2 cellular contexts compared by ENCODE assay signal in the genomic region with DNA sequence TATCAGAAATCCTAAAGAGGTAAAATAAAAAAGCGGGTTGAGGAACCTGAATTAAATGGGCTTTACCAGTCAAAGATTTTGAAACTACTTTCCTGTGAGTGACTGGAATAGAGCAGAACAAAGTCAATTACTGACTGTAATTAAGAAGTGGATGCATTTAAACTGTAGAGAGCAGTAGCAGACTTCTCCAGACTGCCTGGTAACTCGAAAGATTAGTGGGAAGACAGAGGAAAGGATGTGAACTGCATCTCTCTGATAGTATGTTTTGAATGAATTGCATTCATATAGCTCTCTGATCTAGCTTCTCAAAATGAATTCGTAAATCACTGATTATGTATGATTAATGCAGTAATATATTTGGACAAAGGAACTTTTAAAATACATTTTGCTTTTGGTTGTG.
TF ChIP-seq lines count a peak whose summit lies in the region.

No MANE protein-coding gene starts in this region.

TF ChIP-seq in liver, 16 proteins besides CTCF, POLR2A, EP300 and RAD21 (continued from another document):
- TF ChIP-seq, protein P1, sequence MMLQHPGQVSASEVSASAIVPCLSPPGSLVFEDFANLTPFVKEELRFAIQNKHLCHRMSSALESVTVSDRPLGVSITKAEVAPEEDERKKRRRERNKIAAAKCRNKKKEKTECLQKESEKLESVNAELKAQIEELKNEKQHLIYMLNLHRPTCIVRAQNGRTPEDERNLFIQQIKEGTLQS (IDR thresholded peaks at IDR 0.05): no peak
- no peak for TF ChIP-seq HNF4A (conservative IDR thresholded peaks at IDR 0.05)
- TF ChIP-seq SP1 (IDR thresholded peaks at IDR 0.05): no peak
- TF ChIP-seq, protein P2, sequence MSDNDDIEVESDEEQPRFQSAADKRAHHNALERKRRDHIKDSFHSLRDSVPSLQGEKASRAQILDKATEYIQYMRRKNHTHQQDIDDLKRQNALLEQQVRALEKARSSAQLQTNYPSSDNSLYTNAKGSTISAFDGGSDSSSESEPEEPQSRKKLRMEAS (IDR thresholded peaks at IDR 0.05): no peak
- TF ChIP-seq TAF1 (conservative IDR thresholded peaks at IDR 0.05): no peak
- TF ChIP-seq, protein P3, sequence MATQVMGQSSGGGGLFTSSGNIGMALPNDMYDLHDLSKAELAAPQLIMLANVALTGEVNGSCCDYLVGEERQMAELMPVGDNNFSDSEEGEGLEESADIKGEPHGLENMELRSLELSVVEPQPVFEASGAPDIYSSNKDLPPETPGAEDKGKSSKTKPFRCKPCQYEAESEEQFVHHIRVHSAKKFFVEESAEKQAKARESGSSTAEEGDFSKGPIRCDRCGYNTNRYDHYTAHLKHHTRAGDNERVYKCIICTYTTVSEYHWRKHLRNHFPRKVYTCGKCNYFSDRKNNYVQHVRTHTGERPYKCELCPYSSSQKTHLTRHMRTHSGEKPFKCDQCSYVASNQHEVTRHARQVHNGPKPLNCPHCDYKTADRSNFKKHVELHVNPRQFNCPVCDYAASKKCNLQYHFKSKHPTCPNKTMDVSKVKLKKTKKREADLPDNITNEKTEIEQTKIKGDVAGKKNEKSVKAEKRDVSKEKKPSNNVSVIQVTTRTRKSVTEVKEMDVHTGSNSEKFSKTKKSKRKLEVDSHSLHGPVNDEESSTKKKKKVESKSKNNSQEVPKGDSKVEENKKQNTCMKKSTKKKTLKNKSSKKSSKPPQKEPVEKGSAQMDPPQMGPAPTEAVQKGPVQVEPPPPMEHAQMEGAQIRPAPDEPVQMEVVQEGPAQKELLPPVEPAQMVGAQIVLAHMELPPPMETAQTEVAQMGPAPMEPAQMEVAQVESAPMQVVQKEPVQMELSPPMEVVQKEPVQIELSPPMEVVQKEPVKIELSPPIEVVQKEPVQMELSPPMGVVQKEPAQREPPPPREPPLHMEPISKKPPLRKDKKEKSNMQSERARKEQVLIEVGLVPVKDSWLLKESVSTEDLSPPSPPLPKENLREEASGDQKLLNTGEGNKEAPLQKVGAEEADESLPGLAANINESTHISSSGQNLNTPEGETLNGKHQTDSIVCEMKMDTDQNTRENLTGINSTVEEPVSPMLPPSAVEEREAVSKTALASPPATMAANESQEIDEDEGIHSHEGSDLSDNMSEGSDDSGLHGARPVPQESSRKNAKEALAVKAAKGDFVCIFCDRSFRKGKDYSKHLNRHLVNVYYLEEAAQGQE (IDR thresholded peaks at IDR 0.05): no peak
- TF ChIP-seq FOXA1 (IDR thresholded peaks at IDR 0.05): no peak
- no peak for TF ChIP-seq HNF4G (IDR thresholded peaks at IDR 0.05)
- TF ChIP-seq, protein P4, sequence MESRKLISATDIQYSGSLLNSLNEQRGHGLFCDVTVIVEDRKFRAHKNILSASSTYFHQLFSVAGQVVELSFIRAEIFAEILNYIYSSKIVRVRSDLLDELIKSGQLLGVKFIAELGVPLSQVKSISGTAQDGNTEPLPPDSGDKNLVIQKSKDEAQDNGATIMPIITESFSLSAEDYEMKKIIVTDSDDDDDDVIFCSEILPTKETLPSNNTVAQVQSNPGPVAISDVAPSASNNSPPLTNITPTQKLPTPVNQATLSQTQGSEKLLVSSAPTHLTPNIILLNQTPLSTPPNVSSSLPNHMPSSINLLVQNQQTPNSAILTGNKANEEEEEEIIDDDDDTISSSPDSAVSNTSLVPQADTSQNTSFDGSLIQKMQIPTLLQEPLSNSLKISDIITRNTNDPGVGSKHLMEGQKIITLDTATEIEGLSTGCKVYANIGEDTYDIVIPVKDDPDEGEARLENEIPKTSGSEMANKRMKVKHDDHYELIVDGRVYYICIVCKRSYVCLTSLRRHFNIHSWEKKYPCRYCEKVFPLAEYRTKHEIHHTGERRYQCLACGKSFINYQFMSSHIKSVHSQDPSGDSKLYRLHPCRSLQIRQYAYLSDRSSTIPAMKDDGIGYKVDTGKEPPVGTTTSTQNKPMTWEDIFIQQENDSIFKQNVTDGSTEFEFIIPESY (IDR thresholded peaks at IDR 0.05): no peak
- TF ChIP-seq NR2F2 (IDR thresholded peaks at IDR 0.05): no peak
- no peak for TF ChIP-seq JUND (IDR thresholded peaks at IDR 0.05)

TF ChIP-seq in HepG2, 621 proteins besides CTCF, POLR2A, EP300 and RAD21 (continued from another document):
- TF ChIP-seq, protein P5, sequence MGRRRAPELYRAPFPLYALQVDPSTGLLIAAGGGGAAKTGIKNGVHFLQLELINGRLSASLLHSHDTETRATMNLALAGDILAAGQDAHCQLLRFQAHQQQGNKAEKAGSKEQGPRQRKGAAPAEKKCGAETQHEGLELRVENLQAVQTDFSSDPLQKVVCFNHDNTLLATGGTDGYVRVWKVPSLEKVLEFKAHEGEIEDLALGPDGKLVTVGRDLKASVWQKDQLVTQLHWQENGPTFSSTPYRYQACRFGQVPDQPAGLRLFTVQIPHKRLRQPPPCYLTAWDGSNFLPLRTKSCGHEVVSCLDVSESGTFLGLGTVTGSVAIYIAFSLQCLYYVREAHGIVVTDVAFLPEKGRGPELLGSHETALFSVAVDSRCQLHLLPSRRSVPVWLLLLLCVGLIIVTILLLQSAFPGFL (CRISPR knock-in tag; IDR thresholded peaks at IDR 0.05): no peak
- TF ChIP-seq, protein P6, sequence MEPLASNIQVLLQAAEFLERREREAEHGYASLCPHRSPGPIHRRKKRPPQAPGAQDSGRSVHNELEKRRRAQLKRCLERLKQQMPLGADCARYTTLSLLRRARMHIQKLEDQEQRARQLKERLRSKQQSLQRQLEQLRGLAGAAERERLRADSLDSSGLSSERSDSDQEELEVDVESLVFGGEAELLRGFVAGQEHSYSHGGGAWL (CRISPR knock-in tag; IDR thresholded peaks at IDR 0.05): no peak
- TF ChIP-seq ZBTB42 (CRISPR knock-in tag; IDR thresholded peaks at IDR 0.05) (no peak), TGIF2 (CRISPR knock-in tag; IDR thresholded peaks at IDR 0.05) (no peak), AHR (CRISPR knock-in tag; IDR thresholded peaks at IDR 0.05) (no peak), RFXANK (CRISPR knock-in tag; IDR thresholded peaks at IDR 0.05) (no peak), ZNF530 (CRISPR knock-in tag; IDR thresholded peaks at IDR 0.05; ENCODE audit: low read depth) (no peak), ZNF205 (CRISPR knock-in tag; IDR thresholded peaks at IDR 0.05) (no peak), HNRNPH1 (optimal IDR thresholded peaks at IDR 0.05; ENCODE audit: low read depth, low read length) (no peak), SP1 (IDR thresholded peaks at IDR 0.05) (no peak), SP1 (CRISPR knock-in tag; IDR thresholded peaks at IDR 0.05) (no peak), CAMTA2 (CRISPR knock-in tag; IDR thresholded peaks at IDR 0.05; ENCODE audit: borderline replicate concordance) (no peak)
- TF ChIP-seq, protein P7, sequence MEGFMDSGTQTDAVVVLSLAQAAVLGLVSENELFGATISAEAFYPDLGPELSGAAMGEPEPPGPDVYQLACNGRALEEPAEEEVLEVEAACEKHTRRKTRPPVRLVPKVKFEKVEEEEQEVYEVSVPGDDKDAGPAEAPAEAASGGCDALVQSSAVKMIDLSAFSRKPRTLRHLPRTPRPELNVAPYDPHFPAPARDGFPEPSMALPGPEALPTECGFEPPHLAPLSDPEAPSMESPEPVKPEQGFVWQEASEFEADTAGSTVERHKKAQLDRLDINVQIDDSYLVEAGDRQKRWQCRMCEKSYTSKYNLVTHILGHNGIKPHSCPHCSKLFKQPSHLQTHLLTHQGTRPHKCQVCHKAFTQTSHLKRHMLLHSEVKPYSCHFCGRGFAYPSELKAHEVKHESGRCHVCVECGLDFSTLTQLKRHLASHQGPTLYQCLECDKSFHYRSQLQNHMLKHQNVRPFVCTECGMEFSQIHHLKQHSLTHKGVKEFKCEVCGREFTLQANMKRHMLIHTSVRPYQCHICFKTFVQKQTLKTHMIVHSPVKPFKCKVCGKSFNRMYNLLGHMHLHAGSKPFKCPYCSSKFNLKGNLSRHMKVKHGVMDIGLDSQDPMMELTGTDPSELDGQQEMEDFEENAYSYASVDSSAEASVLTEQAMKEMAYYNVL (CRISPR knock-in tag; IDR thresholded peaks at IDR 0.05; ENCODE audit: borderline replicate concordance): no peak
- TF ChIP-seq, protein P8, sequence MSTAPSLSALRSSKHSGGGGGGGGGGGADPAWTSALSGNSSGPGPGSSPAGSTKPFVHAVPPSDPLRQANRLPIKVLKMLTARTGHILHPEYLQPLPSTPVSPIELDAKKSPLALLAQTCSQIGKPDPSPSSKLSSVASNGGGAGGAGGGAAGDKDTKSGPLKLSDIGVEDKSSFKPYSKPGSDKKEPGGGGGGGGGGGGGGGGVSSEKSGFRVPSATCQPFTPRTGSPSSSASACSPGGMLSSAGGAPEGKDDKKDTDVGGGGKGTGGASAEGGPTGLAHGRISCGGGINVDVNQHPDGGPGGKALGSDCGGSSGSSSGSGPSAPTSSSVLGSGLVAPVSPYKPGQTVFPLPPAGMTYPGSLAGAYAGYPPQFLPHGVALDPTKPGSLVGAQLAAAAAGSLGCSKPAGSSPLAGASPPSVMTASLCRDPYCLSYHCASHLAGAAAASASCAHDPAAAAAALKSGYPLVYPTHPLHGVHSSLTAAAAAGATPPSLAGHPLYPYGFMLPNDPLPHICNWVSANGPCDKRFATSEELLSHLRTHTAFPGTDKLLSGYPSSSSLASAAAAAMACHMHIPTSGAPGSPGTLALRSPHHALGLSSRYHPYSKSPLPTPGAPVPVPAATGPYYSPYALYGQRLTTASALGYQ (CRISPR knock-in tag; IDR thresholded peaks at IDR 0.05): no peak
